Comparison of ENCODE assay signal across 19 cellular contexts in genomic region chr12:126067930-126068329, GRCh38.
"Had no signal": no experiment of that assay in that cellular context is flagged by ENCODE, and none has a peak within 500 bp of the region (broad histone marks: within the 10 kb centered on the region; RNA-seq: fewer than 3 reads in every experiment).

No MANE protein-coding gene starts in this region.

- H3K27ac ChIP-seq: HL-60, SJSA1 had no signal

- DNase-seq: IMR-90, Karpas-422, KG1, MM.1S, NCI-H1092 treated with DMSO at 0.1 percent for 48 hours, NCI-H1436, NCI-H187, NCI-H2081, NCI-H2107, NCI-H2227 treated with DMSO at 0.1 percent for 48 hours, NCI-H526 treated with DMSO at 0.1 percent for 48 hours, NCI-H748 treated with DMSO at 0.1 percent for 48 hours, Right ventricle myocardium superior, RPMI8226, SIG-M5, SK-N-SH, SW 1271 had no signal

- H3K27me3 ChIP-seq: SJSA1 had no signal

- H3K4me3 ChIP-seq: SJSA1 had no signal

- H3K36me3 ChIP-seq: SJSA1 had no signal

- H3K9me3 ChIP-seq: SK-N-SH had no signal

- H3K4me2 ChIP-seq: SK-N-SH had no signal

- H3K9ac ChIP-seq: SK-N-SH had no signal

- H3K4me1 ChIP-seq: SJSA1 had no signal
